8 cellular contexts compared by ENCODE assay signal in the genomic region with DNA sequence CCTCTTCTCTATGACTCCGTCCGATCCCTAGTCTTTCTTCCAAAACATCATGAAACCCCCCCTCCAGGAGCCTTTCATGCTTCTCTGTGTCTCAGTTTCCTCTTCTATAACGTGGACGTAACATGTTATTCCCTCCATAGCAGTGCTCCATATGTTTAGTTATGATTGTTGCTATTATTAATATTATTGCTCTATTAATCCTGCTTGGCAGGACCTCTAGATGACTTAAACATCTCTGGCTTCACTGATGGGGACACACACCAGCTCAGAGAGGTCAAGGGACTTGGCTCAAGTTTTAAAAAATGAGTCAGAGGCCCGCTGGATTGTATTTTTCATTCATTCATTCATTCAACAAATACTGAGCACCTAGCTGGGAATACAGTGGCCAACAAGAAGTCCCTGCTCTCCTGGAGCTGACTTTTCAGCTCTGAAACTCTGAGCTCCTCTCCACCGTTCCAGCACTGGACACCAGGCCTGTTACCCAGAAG. TPM values are rescaled to one million over a fixed set of nuclear protein-coding genes. Genes with fewer than 3 reads are reported as not detected.
A peak's percentile ranks its signal among the peaks of the same experiment; 100 is the strongest.
DNase-seq lines count a peak whose midpoint lies in the region; ATAC-seq, FAIRE-seq and TF ChIP-seq lines count a peak whose summit lies in the region.

No MANE protein-coding gene starts in this region.

- 24 to 26% (median 24%) methylated on average over 6 of the region's 6 CpGs for WGBS in small intestine, 3 donors

- POLR2A ChIA-PET in CD4-positive, alpha-beta T cell (lab: Charles Lee), result interaction anchor here (1.0 to 4.9 kb wide), 7 partner anchors 9 to 403 kb away, joined by 3 to 34 read pairs (median 4); no protein-coding TSS in a partner anchor

- H3K27me3 ChIP-seq in CD4-positive, alpha-beta T cell (ENCODE audit: control insufficient read depth, insufficient read depth, low read length), result no peaks in the 10 kb centered on the region
- H3K27me3 ChIP-seq in duodenal mucosa (ENCODE audit: control insufficient read depth in 1 of 2, insufficient read depth in 2 of 2, low read length in 2 of 2) (no peaks in the 10 kb centered on the region), neural cell (ENCODE audit: insufficient read depth, low read depth, low read length) (no peaks in the 10 kb centered on the region), small intestine (ENCODE audit: control insufficient read depth in 2 of 2, insufficient read depth in 2 of 2, low read length in 2 of 2) (no peaks in the 10 kb centered on the region)

- H3K36me3 ChIP-seq in duodenal mucosa (ENCODE audit: control insufficient read depth in 1 of 2, insufficient read depth in 2 of 2, low read length in 2 of 2) (no peaks in the 10 kb centered on the region), neural cell (ENCODE audit: insufficient read depth, low read length) (no peaks in the 10 kb centered on the region), small intestine (ENCODE audit: control insufficient read depth in 2 of 2, insufficient read depth in 2 of 2, low read length in 2 of 2) (no peaks in the 10 kb centered on the region)

- peak overlapping the region; percentile 55 for H3K27ac ChIP-seq in CD4-positive, alpha-beta T cell (ENCODE audit: low read depth, low read length)
- H3K27ac ChIP-seq in duodenal mucosa (ENCODE audit: low read depth, low read length) (peak overlapping the region; percentile 55), neural cell (ENCODE audit: low read length) (peak overlapping the region; percentile 70), small intestine (ENCODE audit: low read depth in 1 of 2, low read length in 1 of 2) (peak overlapping the region in 1 of 2 donors; percentile 92)

- H3K4me3 Mint-ChIP-seq in CD4-positive, alpha-beta T cell, result peak overlapping the region; percentile 93

- H3K4me1 Mint-ChIP-seq in CD4-positive, alpha-beta T cell (ENCODE audit: low read depth), result peaks cover 22% of the 10 kb centered on the region

- no peak for ATAC-seq in CD4-positive, alpha-beta T cell (ENCODE audit: poor library complexity)
- ATAC-seq in GM21786 (IDR thresholded peaks at IDR 0.05; ENCODE audit: unreplicated experiment) (no peak), HG03025 (IDR thresholded peaks at IDR 0.05; ENCODE audit: low FRiP score, unreplicated experiment) (no peak)

- no peaks in the 10 kb centered on the region for H3K9me3 Mint-ChIP-seq in CD4-positive, alpha-beta T cell

- CTCF ChIA-PET in CD4-positive, alpha-beta T cell (lab: Charles Lee), result interaction anchor here (1.6 to 1.7 kb wide), 2 partner anchors 155 to 158 kb away, joined by 3 to 7 read pairs; no protein-coding TSS in a partner anchor

- H3F3A ChIP-seq in neural cell (ENCODE audit: insufficient read depth, low read length, poor library complexity, severe bottlenecking), result no peaks in the 10 kb centered on the region

- H3K9me3 ChIP-seq in CD4-positive, alpha-beta T cell (ENCODE audit: control insufficient read depth, low read length), result no peaks in the 10 kb centered on the region
- H3K9me3 ChIP-seq in duodenal mucosa (ENCODE audit: control insufficient read depth in 1 of 2, low read length in 2 of 2) (no peaks in the 10 kb centered on the region), neural cell (ENCODE audit: low read length) (no peaks in the 10 kb centered on the region), small intestine (ENCODE audit: control insufficient read depth, low read depth) (no peaks in the 10 kb centered on the region)

- FAIRE-seq in small intestine (lab: Jason Lieb, UNC), result no peak

- H3K9ac ChIP-seq in duodenal mucosa (ENCODE audit: low read depth in 1 of 2, low read length in 2 of 2), result peak overlapping the region; percentile 69 to 84
- H3K9ac ChIP-seq in neural cell (ENCODE audit: low read length), result peak overlapping the region; percentile 76

- no peaks in the 10 kb centered on the region for H3K79me2 ChIP-seq in neural cell (replicated peaks; ENCODE audit: insufficient read depth, low read length)

- DNase-seq in CD4-positive, alpha-beta T cell, result no peak
- DNase-seq in LoVo (ENCODE audit: low spot score), result peak; percentile 12
- DNase-seq in small intestine, result no peak
- no peak for DNase-seq in NCI-H446 treated with DMSO at 0.1 percent for 48 hours (lab: John Stamatoyannopoulos, UW)

- H2AFZ ChIP-seq in neural cell (ENCODE audit: low read depth, low read length), result peak overlapping the region; percentile 42

- H3K4me2 ChIP-seq in neural cell (ENCODE audit: low read length), result peak overlapping the region; percentile 77

- H3K36me3 Mint-ChIP-seq in CD4-positive, alpha-beta T cell (ENCODE audit: low read depth), result peaks cover 9% of the 10 kb centered on the region

- H3K9me2 ChIP-seq in neural cell (ENCODE audit: insufficient read depth, low read length), result no peaks in the 10 kb centered on the region

- no peaks in the 10 kb centered on the region for H4K20me1 ChIP-seq in neural cell (ENCODE audit: insufficient read depth)

- H3K27me3 Mint-ChIP-seq in CD4-positive, alpha-beta T cell, result no peaks in the 10 kb centered on the region

- peak overlapping the region; percentile 84 for H3K27ac Mint-ChIP-seq in CD4-positive, alpha-beta T cell

- TF ChIP-seq EP300 in neural cell (conservative IDR thresholded peaks at IDR 0.05; ENCODE audit: poor library complexity, severe bottlenecking), result peak; percentile 3

- TF ChIP-seq CTCF in CD4-positive, alpha-beta T cell (IDR thresholded peaks at IDR 0.05), result no peak
- no peak for TF ChIP-seq CTCF in neural cell (IDR thresholded peaks at IDR 0.05; ENCODE audit: poor library complexity, severe bottlenecking)

- no peak for TF ChIP-seq RAD21 in neural cell (conservative IDR thresholded peaks at IDR 0.05)

- H3K4me1 ChIP-seq in duodenal mucosa (ENCODE audit: control insufficient read depth in 1 of 2, insufficient read depth in 2 of 2, low read length in 2 of 2) (peaks cover 13 to 18% of the 10 kb centered on the region in 2 donors), small intestine (ENCODE audit: control insufficient read depth in 2 of 2, insufficient read depth in 1 of 2, low read depth in 1 of 2, low read length in 1 of 2) (peaks cover 0 to 4% of the 10 kb centered on the region in 2 donors)

- H3K4me3 ChIP-seq in duodenal mucosa (ENCODE audit: low read depth in 1 of 2, low read length in 2 of 2), result peak overlapping the region; percentile 80 to 92
- H3K4me3 ChIP-seq in neural cell (ENCODE audit: low read length), result peak overlapping the region; percentile 81
- H3K4me3 ChIP-seq in small intestine (ENCODE audit: low read depth in 1 of 2, low read length in 2 of 2), result no peak overlapping the region

- intact Hi-C loops in CD4-positive, alpha-beta T cell (cut with DNase I, micrococcal nuclease), result loop anchor here (1.0 to 10.0 kb wide), 6 partner anchors 20 to 715 kb away; partner anchors contain the start of genes SZRD1 (in 2 of the 2) and CASP9 (in 1 of the 2)

TF ChIP-seq in neural cell, 6 proteins besides CTCF, POLR2A, EP300 and RAD21:
- TF ChIP-seq REST (IDR thresholded peaks at IDR 0.05; ENCODE audit: borderline replicate concordance), result no peak
- no peak for TF ChIP-seq EZH2 (IDR thresholded peaks at IDR 0.05; ENCODE audit: borderline replicate concordance, insufficient read depth, low read length, poor library complexity, severe bottlenecking)
- TF ChIP-seq TAF1 (IDR thresholded peaks at IDR 0.05; ENCODE audit: low read depth), result no peak
- TF ChIP-seq MXI1 (conservative IDR thresholded peaks at IDR 0.05; ENCODE audit: poor library complexity, severe bottlenecking), result peak; percentile 9
- TF ChIP-seq POLR2AphosphoS5 (IDR thresholded peaks at IDR 0.05), result no peak
- peak; percentile 35 for TF ChIP-seq SMC3 (conservative IDR thresholded peaks at IDR 0.05; ENCODE audit: poor library complexity)
TF ChIP-seq in neural cell: peak in this region for 2.

RNA-seq across cellular contexts. Expression of gene CPLANE2, which starts 0.4 kb away (rescaled TPM):
- total RNA-seq in CD4-positive, alpha-beta T cell, result 1 to 10 TPM; 5.3 to 8.4 TPM
- polyA plus RNA-seq in neural cell (5.7 and 8.2 TPM in 2 replicates), small intestine (1 to 10 TPM; 1.6 to 6.8 (median 2.0) TPM)
- polyA minus RNA-seq in neural cell, result 18.5 and 19.7 TPM in 2 replicates

RNA-seq across cellular contexts. Expression of gene ARHGEF19, which starts 24.9 kb away (rescaled TPM):
- 1 to 10 TPM; 3.8 to 5.8 TPM for total RNA-seq in CD4-positive, alpha-beta T cell
- polyA plus RNA-seq in neural cell (0.93 and 2.1 TPM in 2 replicates), small intestine (10 to 100 TPM in 1 of 3 donors, 1 to 10 TPM in 2; 2.2 to 10.4 (median 4.6) TPM)
- polyA minus RNA-seq in neural cell, result 0.46 and 1.2 TPM in 2 replicates

Comparison
In these comparisons a context has a peak if more than half of its experiments do, and no peak if none do; other contexts are left out.
1. H3K4me3 ChIP-seq: peak in duodenal mucosa (2 of 2) and neural cell (single experiment); none in small intestine (0 of 2).